In the genomic region with DNA sequence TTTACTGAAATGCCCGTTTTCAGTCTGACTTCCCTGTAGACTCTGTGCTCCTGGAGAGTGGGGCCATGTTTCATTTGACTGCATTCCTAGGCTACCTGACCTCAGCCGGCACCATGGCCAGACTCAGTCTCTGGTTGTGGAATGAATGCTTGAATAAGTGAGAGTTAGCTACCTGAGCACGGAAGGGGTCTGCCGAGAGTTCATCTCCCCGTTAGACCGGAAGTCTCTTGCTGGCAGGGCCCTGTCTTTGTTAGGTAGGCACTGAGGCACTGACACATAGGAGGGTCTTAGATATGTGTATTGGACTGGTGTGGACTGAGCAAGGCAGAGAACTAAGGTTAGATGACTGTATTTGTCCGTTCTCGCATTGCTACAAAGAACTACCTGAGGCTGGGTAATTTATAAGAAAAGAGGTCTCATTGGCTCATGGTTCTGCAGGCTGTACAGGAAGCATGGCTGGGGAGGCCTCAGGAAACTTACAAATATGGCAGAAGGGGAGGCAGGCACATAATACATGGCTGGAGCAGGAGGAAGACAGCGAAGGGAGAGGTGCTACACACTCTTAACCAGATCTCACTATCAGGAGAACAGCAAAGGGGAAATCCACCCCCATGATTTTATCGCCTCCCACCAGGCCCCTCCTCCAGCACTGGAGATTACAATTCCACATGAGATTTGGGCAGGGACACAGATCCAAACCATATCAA, we compare ENCODE assay signal across 34 cellular contexts.
"Had no signal": no experiment of that assay in that cellular context is flagged by ENCODE, and none has a peak within 500 bp of the region (broad histone marks: within the 10 kb centered on the region; RNA-seq: fewer than 3 reads in every experiment).

No MANE protein-coding gene starts in this region.

- H3K9me3 ChIP-seq: adrenal gland had no signal

- ATAC-seq: body of pancreas, Right ventricle myocardium inferior, SK-N-SH treated with all-trans-retinoic acid at 6 μM for 48 hours, T-cell, T-helper 17 cell had no signal

- H3K4me3 ChIP-seq: adrenal gland, body of pancreas, breast epithelium, MG63, PC-9 had no signal

- H3K4me1 Mint-ChIP-seq: activated CD4-positive, alpha-beta memory T cell treated with anti-CD3 and anti-CD28 coated beads, Interleukin-2, amount 10 ng/mL, durations not matched to agents 7 days and 5 days; activated naive CD4-positive, alpha-beta T cell treated with anti-CD3 and anti-CD28 coated beads, Interleukin-2, amount 50 U/mL, for 24 hours; activated naive CD8-positive, alpha-beta T cell treated with anti-CD3 and anti-CD28 coated beads, Interleukin-2, amount 10 ng/mL, durations not matched to agents 7 days and 5 days; T-cell; T-helper 17 cell had no signal

- DNase-seq: activated CD4-positive, alpha-beta memory T cell treated with anti-CD3 and anti-CD28 coated beads, Interleukin-2, amount 10 ng/mL, durations not matched to agents 7 days and 5 days; activated CD4-positive, alpha-beta T cell treated with anti-CD3 and anti-CD28 coated beads for 1 hour; activated CD4-positive, alpha-beta T cell treated with anti-CD3 and anti-CD28 coated beads for 48 hours; activated CD4-positive, CD25-positive, alpha-beta regulatory T cell; activated CD8-positive, alpha-beta memory T cell treated with anti-CD3 and anti-CD28 coated beads for 24 hours; activated gamma-delta T cell; activated naive CD4-positive, alpha-beta T cell treated with Interleukin-2 at 50 U/mL for 16 hours; activated naive CD8-positive, alpha-beta T cell treated with anti-CD3 and anti-CD28 coated beads, Interleukin-2, amount 10 ng/mL, durations not matched to agents 7 days and 5 days; activated T-cell treated with anti-CD3 and anti-CD28 coated beads, Interleukin-2, amount 50 U/mL, for 24 hours; body of pancreas; MG63; NCI-H1048; NCI-H1105 treated with DMSO at 0.1 percent for 48 hours; NCI-H1436; NCI-H1694; NCI-H1930; NCI-H2081 treated with DMSO at 0.1 percent for 48 hours; NCI-H345; NCI-H526; NCI-H748 treated with DMSO at 0.1 percent for 48 hours; NK-92 treated with Interleukin-12 subunit alpha and Interleukin-12 subunit beta, amount 100 ng/mL, for 24 hours; PC-9; SIG-M5; T-cell; T-helper 17 cell; T1000; WERI-Rb-1 had no signal

- H3K27ac Mint-ChIP-seq: activated CD4-positive, alpha-beta memory T cell treated with anti-CD3 and anti-CD28 coated beads, Interleukin-2, amount 10 ng/mL, durations not matched to agents 7 days and 5 days; activated naive CD4-positive, alpha-beta T cell treated with anti-CD3 and anti-CD28 coated beads, Interleukin-2, amount 50 U/mL, for 24 hours; activated naive CD8-positive, alpha-beta T cell treated with anti-CD3 and anti-CD28 coated beads, Interleukin-2, amount 10 ng/mL, durations not matched to agents 7 days and 5 days; activated T-cell treated with anti-CD3 and anti-CD28 coated beads, Interleukin-2, amount 50 U/mL, for 24 hours; activated T-helper 2 cell treated with anti-CD3 and anti-CD28 coated beads, Interferon-gamma antibody, Interleukin-2, Interleukin-4, amounts not matched to agents 10 μg/mL and 5 μg/mL and 100 μg/mL, durations not matched to agents 14 hours and 24 hours and 36 hours; T-cell; T-helper 17 cell had no signal

- H3K4me3 Mint-ChIP-seq: activated CD4-positive, alpha-beta memory T cell treated with anti-CD3 and anti-CD28 coated beads, Interleukin-2, amount 10 ng/mL, durations not matched to agents 7 days and 5 days; activated naive CD4-positive, alpha-beta T cell treated with anti-CD3 and anti-CD28 coated beads, Interleukin-2, amount 50 U/mL, for 24 hours; activated naive CD8-positive, alpha-beta T cell treated with anti-CD3 and anti-CD28 coated beads, Interleukin-2, amount 10 ng/mL, durations not matched to agents 7 days and 5 days; activated T-cell treated with anti-CD3 and anti-CD28 coated beads, Interleukin-2, amount 50 U/mL, for 24 hours; T-cell; T-helper 17 cell had no signal

- H3K4me1 ChIP-seq: adrenal gland, body of pancreas, breast epithelium had no signal

- H3K27me3 ChIP-seq: adrenal gland, body of pancreas, breast epithelium, MG63 had no signal

- H3K9me3 Mint-ChIP-seq: activated CD4-positive, alpha-beta memory T cell treated with anti-CD3 and anti-CD28 coated beads, Interleukin-2, amount 10 ng/mL, durations not matched to agents 7 days and 5 days; activated T-helper 2 cell treated with anti-CD3 and anti-CD28 coated beads, Interferon-gamma antibody, Interleukin-2, Interleukin-4, amounts not matched to agents 10 μg/mL and 5 μg/mL and 100 μg/mL, durations not matched to agents 14 hours and 24 hours and 36 hours had no signal

- H3K36me3 Mint-ChIP-seq: activated naive CD4-positive, alpha-beta T cell treated with anti-CD3 and anti-CD28 coated beads, Interleukin-2, amount 50 U/mL, for 24 hours; activated naive CD8-positive, alpha-beta T cell treated with anti-CD3 and anti-CD28 coated beads, Interleukin-2, amount 10 ng/mL, durations not matched to agents 7 days and 5 days; T-cell had no signal

- H3K27ac ChIP-seq: adrenal gland, body of pancreas, breast epithelium, PC-9, RWPE1, WERI-Rb-1 had no signal

- H3K36me3 ChIP-seq: adrenal gland, breast epithelium, MG63, WERI-Rb-1 had no signal
